In genomic region chr13:27044837-27045570, GRCh38 we compare ENCODE assay signal across 9 cellular contexts.
DNase-seq lines count a peak whose midpoint lies in the region; ATAC-seq and TF ChIP-seq lines count a peak whose summit lies in the region.
"Had no signal": no experiment of that assay in that cellular context is flagged by ENCODE, and none has a peak within 500 bp of the region (broad histone marks: within the 10 kb centered on the region; RNA-seq: fewer than 3 reads in every experiment).

No MANE protein-coding gene starts in this region.

- in situ Hi-C loops in GM13976 (cut with MboI; ENCODE audit: low sequenced_read_pairs, unreplicated experiment) (no loop called here), GM23248 (cut with MboI) (no loop called here)

- H3K36me3 ChIP-seq in OCI-LY1 (ENCODE audit: insufficient read depth, low read length) (no peaks in the 10 kb centered on the region), PC-9 (ENCODE audit: low read depth) (no peaks in the 10 kb centered on the region), GM23248 (ENCODE audit: low read depth) (no peaks in the 10 kb centered on the region)

- H2AFZ ChIP-seq in OCI-LY1 (ENCODE audit: low read length) (no peak overlapping the region), PC-9 (no peak overlapping the region), GM23248 (no peak overlapping the region)

- CTCF ChIA-PET in PC-9 (lab: Charles Lee): no interaction called here

- POLR2A ChIA-PET in PC-9 (lab: Charles Lee; ENCODE audit: unreplicated experiment): no interaction called here

- H3K4me2 ChIP-seq in OCI-LY1 (ENCODE audit: low read length): peak overlapping the region; percentile 48; the same call in 1 of the 2 replicates
- no peak overlapping the region for H3K4me2 ChIP-seq in PC-9
- H3K4me2 ChIP-seq in GM23248 (ENCODE audit: unreplicated experiment): no peak overlapping the region

- intact Hi-C loops in PC-9 (cut with micrococcal nuclease; ENCODE audit: unreplicated experiment): no loop called here

- no peak for TF ChIP-seq CTCF in GM13976 (IDR thresholded peaks at IDR 0.05; ENCODE audit: borderline replicate concordance, control extremely low read depth, extremely low read depth, insufficient read depth, missing control alignments)
- TF ChIP-seq CTCF in OCI-LY1 (IDR thresholded peaks at IDR 0.05; ENCODE audit: low read length): no peak
- TF ChIP-seq CTCF in PC-9 (conservative IDR thresholded peaks at IDR 0.05): no peak

- H3K4me1 ChIP-seq in OCI-LY1 (ENCODE audit: insufficient read depth, low read length, severe bottlenecking) (peaks cover 8% of the 10 kb centered on the region), PC-9 (replicated peaks; ENCODE audit: insufficient read depth) (peaks cover 17% of the 10 kb centered on the region), GM23248 (ENCODE audit: insufficient read depth) (peaks cover 9% of the 10 kb centered on the region)

- WGBS in GM23248 (ENCODE audit: low coverage in 1 of 2, low lambda C conversion rate in 2 of 2, missing lambda C conversion rate in 2 of 2), 2 experiments: 81 to 85% methylated on average over 15 of the region's 15 CpGs

- H3F3A ChIP-seq in OCI-LY1 (ENCODE audit: insufficient read depth, low read length) (no peaks in the 10 kb centered on the region), PC-9 (ENCODE audit: insufficient read depth, low read depth) (peaks cover 16% of the 10 kb centered on the region; the same call in 1 of the 2 replicates), GM23248 (ENCODE audit: insufficient read depth) (peaks cover 11% of the 10 kb centered on the region)

- ATAC-seq in GM21576 (IDR thresholded peaks at IDR 0.05; ENCODE audit: unreplicated experiment) (peak; percentile 69), GM19463 (IDR thresholded peaks at IDR 0.05; ENCODE audit: unreplicated experiment) (no peak)
- ATAC-seq: HCT116 had no signal

- H3K27me3 ChIP-seq in OCI-LY1 (ENCODE audit: insufficient read depth, low read length) (no peaks in the 10 kb centered on the region), PC-9 (ENCODE audit: insufficient read depth, low read depth) (no peaks in the 10 kb centered on the region), GM23248 (replicated peaks; ENCODE audit: insufficient read depth) (no peaks in the 10 kb centered on the region)

- H4K20me1 ChIP-seq in OCI-LY1 (ENCODE audit: insufficient read depth, low read length) (no peaks in the 10 kb centered on the region), PC-9 (ENCODE audit: insufficient read depth) (no peaks in the 10 kb centered on the region), GM23248 (ENCODE audit: insufficient read depth) (no peaks in the 10 kb centered on the region)

- H3K9ac ChIP-seq in OCI-LY1 (ENCODE audit: low read length): no peak overlapping the region
- no peak overlapping the region for H3K9ac ChIP-seq in GM23248

- BruUV-seq in PC-9 (replicated peaks; lab: Mats Ljungman, UMichigan): no TSS peak

- DNase-seq in GM13976 (ENCODE audit: low spot score) (peak; percentile 54), islet precursor cell (peak; percentile 80), CD1c-positive myeloid dendritic cell (ENCODE audit: extremely low spot score) (no peak), PC-9 (no peak), GM23248 (no peak)

- H3K79me2 ChIP-seq in OCI-LY1 (ENCODE audit: insufficient read depth, low read length): no peaks in the 10 kb centered on the region
- no peaks in the 10 kb centered on the region for H3K79me2 ChIP-seq in PC-9 (ENCODE audit: low read depth)
- no peaks in the 10 kb centered on the region for H3K79me2 ChIP-seq in GM23248 (ENCODE audit: insufficient read depth)

- H3K9me2 ChIP-seq in OCI-LY1 (ENCODE audit: low read depth, low read length): no peaks in the 10 kb centered on the region
- no peaks in the 10 kb centered on the region for H3K9me2 ChIP-seq in PC-9 (ENCODE audit: insufficient read depth)
- no peaks in the 10 kb centered on the region for H3K9me2 ChIP-seq in GM23248 (ENCODE audit: insufficient read depth)

- H3K4me3 ChIP-seq in OCI-LY1 (ENCODE audit: low read depth, low read length, poor library complexity, severe bottlenecking): no peak overlapping the region
- H3K4me3 ChIP-seq in PC-9: no peak overlapping the region
- H3K4me3 ChIP-seq in GM23248: no peak overlapping the region

- H3K9me3 ChIP-seq in OCI-LY1 (ENCODE audit: low read length) (no peaks in the 10 kb centered on the region), PC-9 (ENCODE audit: insufficient read depth, low read depth) (no peaks in the 10 kb centered on the region), GM23248 (ENCODE audit: low read depth) (no peaks in the 10 kb centered on the region)

- H3K27ac ChIP-seq in OCI-LY1 (ENCODE audit: low read depth, low read length, poor library complexity, severe bottlenecking) (no peak overlapping the region), PC-9 (no peak overlapping the region), GM23248 (no peak overlapping the region)

Comparison
In these comparisons a context has a peak if more than half of its experiments do, and no peak if none do; other contexts are left out.
1. DNase-seq: peak in GM13976 (single experiment) and islet precursor cell (single experiment); none in CD1c-positive myeloid dendritic cell (single experiment), PC-9 (0 of 2) and GM23248 (single experiment).